ENCODE assay signal across 15 cellular contexts in the genomic region with DNA sequence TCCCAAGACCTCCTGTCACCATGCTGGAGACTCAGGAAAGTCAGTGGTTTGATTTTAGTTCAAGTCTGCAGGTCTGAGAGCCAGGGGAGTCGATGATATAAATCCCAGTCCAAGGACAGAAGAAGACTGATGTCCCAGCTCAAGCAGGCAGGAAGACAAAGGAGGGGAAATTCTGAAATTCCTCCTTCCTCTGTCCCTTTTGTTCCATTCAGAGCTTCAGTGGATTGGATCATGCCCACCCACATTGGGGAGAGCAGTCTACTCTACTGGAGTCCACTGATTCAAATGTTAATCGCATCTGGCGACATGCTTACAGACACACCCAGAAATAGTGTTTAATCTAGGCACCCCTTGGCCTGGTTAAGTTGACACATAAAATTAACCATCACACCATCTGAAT. TPM values are rescaled to one million over a fixed set of nuclear protein-coding genes. Genes with fewer than 3 reads are reported as not detected.
A peak's percentile ranks its signal among the peaks of the same experiment; 100 is the strongest.
DNase-seq lines count a peak whose midpoint lies in the region; ATAC-seq, FAIRE-seq and TF ChIP-seq lines count a peak whose summit lies in the region.
"Had no signal": no experiment of that assay in that cellular context is flagged by ENCODE, and none has a peak within 500 bp of the region (broad histone marks: within the 10 kb centered on the region; RNA-seq: fewer than 3 reads in every experiment).

No MANE protein-coding gene starts in this region.

- H3K36me3 ChIP-seq in HUES6 (ENCODE audit: control insufficient read depth, insufficient read depth, low read length) (no peaks in the 10 kb centered on the region), H1 (ENCODE audit: control insufficient read depth in 2 of 4, insufficient read depth in 4 of 4, low read length in 3 of 4) (no peaks in the 10 kb centered on the region)
- H3K36me3 ChIP-seq: BLaER1 had no signal

- H2BK5ac ChIP-seq in H1 (ENCODE audit: low read depth, low read length) = peak overlapping the region; percentile 18; the same call in 1 of the 2 replicates

- H4K8ac ChIP-seq in H1 (ENCODE audit: extremely low read depth, insufficient read depth, low read length) = no peak overlapping the region

- no peak overlapping the region for H2AK5ac ChIP-seq in H1 (ENCODE audit: low read depth, low read length)

- no peaks in the 10 kb centered on the region for H3K36me3 Mint-ChIP-seq in nephron (ENCODE audit: low read depth)
- H3K36me3 Mint-ChIP-seq: CD8-positive, alpha-beta memory T cell had no signal

- H3K27me3 ChIP-seq in HUES6 (ENCODE audit: control insufficient read depth, insufficient read depth, low read length) (peaks cover 6% of the 10 kb centered on the region; the same call in 1 of the 2 replicates), H1 (replicated peaks in 1 of 4; ENCODE audit: control insufficient read depth in 3 of 4, extremely low read depth in 1 of 4, insufficient read depth in 3 of 4, low read length in 3 of 4) (no peaks in the 10 kb centered on the region; a peak in 2 of 7 replicates)
- H3K27me3 ChIP-seq: BLaER1 had no signal

- no peak overlapping the region for H3K14ac ChIP-seq in H1 (ENCODE audit: insufficient read length)

- peak overlapping the region in 2 of 3 experiments; percentile 29 to 78 for H3K27ac Mint-ChIP-seq in nephron
- H3K27ac Mint-ChIP-seq: CD8-positive, alpha-beta memory T cell had no signal

- peak; percentile 74 for FAIRE-seq in H1 (lab: Jason Lieb, UNC)

- peak overlapping the region; percentile 64; the same call in 1 of the 2 replicates for H3K27ac ChIP-seq in HUES6 (ENCODE audit: low read depth, low read length)
- no peak overlapping the region for H3K27ac ChIP-seq in H1 (ENCODE audit: low read depth, low read length)
- H3K27ac ChIP-seq: BLaER1 had no signal

- H3K23me2 ChIP-seq in H1 (ENCODE audit: low read depth, low read length) = no peaks in the 10 kb centered on the region

- TF ChIP-seq CTCF in H1 (IDR thresholded peaks at IDR 0.05; ENCODE audit: control extremely low read depth in 1 of 3, insufficient read depth in 1 of 3, low read depth in 1 of 3, low read length in 3 of 3) = no peak
- TF ChIP-seq CTCF in nephron (IDR thresholded peaks at IDR 0.05; ENCODE audit: unreplicated experiment in 3 of 3) = no peak

- no peak for TF ChIP-seq RAD21 in H1 (IDR thresholded peaks at IDR 0.05 in 1 of 2, conservative IDR thresholded peaks at IDR 0.05 in 1 of 2; ENCODE audit: low read depth in 2 of 2, low read length in 2 of 2)

- H3K4me1 ChIP-seq in HUES6 (ENCODE audit: control insufficient read depth, insufficient read depth, low read length) (peaks cover 34% of the 10 kb centered on the region), H1 (replicated peaks in 1 of 4; ENCODE audit: control insufficient read depth in 3 of 4, insufficient read depth in 4 of 4, low read length in 3 of 4) (peaks cover 0 to 11% (median 6%) of the 10 kb centered on the region in 4 experiments; a peak in 5 of 7 replicates)
- H3K4me1 ChIP-seq: BLaER1, Caco-2 had no signal

- no peak overlapping the region for H3K56ac ChIP-seq in H1 (replicated peaks; ENCODE audit: insufficient read length, low read depth, low read length)

- H3K9ac ChIP-seq in HUES6 (ENCODE audit: low read length) = peak overlapping the region; percentile 12
- H3K9ac ChIP-seq in H1 (replicated peaks in 1 of 4; ENCODE audit: extremely low read depth in 1 of 4, low read depth in 3 of 4, low read length in 3 of 4) = no peak overlapping the region; a peak in 1 of 7 replicates
- H3K9ac ChIP-seq: BLaER1 had no signal

- H3K4me1 Mint-ChIP-seq in nephron = peaks cover 24% of the 10 kb centered on the region

- H3K4me3 ChIP-seq in HUES6 (ENCODE audit: low read depth, low read length) (no peak overlapping the region), H1 (ENCODE audit: extremely low read depth in 1 of 4, insufficient read depth in 2 of 4, low read depth in 3 of 4, low read length in 4 of 4) (no peak overlapping the region)
- H3K4me3 ChIP-seq: BLaER1 had no signal

- CTCF ChIA-PET in H1 (lab: Charles Lee; ENCODE audit: partially characterized antibody) = interaction anchor here (0.7 to 2.8 kb wide), 6 partner anchors 8 to 1893 kb away, joined by 3 to 9 read pairs (median 4); partner anchors contain the start of gene ADAMTS1

- no peak overlapping the region for H3K4me3 Mint-ChIP-seq in nephron
- H3K4me3 Mint-ChIP-seq: CD8-positive, alpha-beta memory T cell had no signal

- TF ChIP-seq POLR2A in H1 (IDR thresholded peaks at IDR 0.05; ENCODE audit: control extremely low read depth in 1 of 2, low read depth in 2 of 2, low read length in 2 of 2) = no peak

- no peak overlapping the region for H4K91ac ChIP-seq in H1 (replicated peaks; ENCODE audit: insufficient read length, low read length)

- H3K9me3 Mint-ChIP-seq in nephron = no peaks in the 10 kb centered on the region
- H3K9me3 Mint-ChIP-seq: CD8-positive, alpha-beta memory T cell had no signal

- no peaks in the 10 kb centered on the region for H3K27me3 Mint-ChIP-seq in nephron (ENCODE audit: low read depth)

- H2BK20ac ChIP-seq in H1 (ENCODE audit: low read length) = no peak overlapping the region

- H3K9me3 ChIP-seq in HUES6 (ENCODE audit: control insufficient read depth, insufficient read depth, low read depth, low read length) (no peaks in the 10 kb centered on the region), H1 (ENCODE audit: insufficient read depth in 2 of 2, low read depth in 1 of 2, low read length in 1 of 2) (no peaks in the 10 kb centered on the region)
- H3K9me3 ChIP-seq: BLaER1, Caco-2 had no signal

- H3K4ac ChIP-seq in H1 (replicated peaks; ENCODE audit: insufficient read length, low read depth, low read length) = no peak overlapping the region

- ATAC-seq in HG02763 (IDR thresholded peaks at IDR 0.05; ENCODE audit: unreplicated experiment) = no peak

- no peaks in the 10 kb centered on the region for H3K79me2 ChIP-seq in H1 (ENCODE audit: control insufficient read depth in 1 of 2, insufficient read depth in 2 of 2, low read length in 2 of 2)

- H3K79me1 ChIP-seq in H1 (ENCODE audit: low read depth, low read length) = no peaks in the 10 kb centered on the region

- DNase-seq in ELF-1 (ENCODE audit: low read depth, low spot score) (peak; percentile 54), H1 (ENCODE audit: low read depth in 1 of 2, low spot score in 2 of 2) (no peak), NCI-H345 (lab: John Stamatoyannopoulos, UW) (no peak), NCI-H526 (lab: John Stamatoyannopoulos, UW) (no peak)
- DNase-seq: 8988T; AML-193; Caco-2; CD8-positive, alpha-beta memory T cell; DMS53; H7 had no signal

- H3K18ac ChIP-seq in H1 (ENCODE audit: extremely low read depth, low read length) = peak overlapping the region; percentile 9; the same call in 1 of the 2 replicates

- H4K5ac ChIP-seq in H1 (ENCODE audit: insufficient read length, low read depth, low read length) = no peak overlapping the region

- H2BK12ac ChIP-seq in H1 (ENCODE audit: low read depth, low read length) = no peak overlapping the region

- 70% methylated on average over 3 of the region's 3 CpGs; no CpG with 5 or more reads in 1 of the 2 experiments for WGBS in H1 (ENCODE audit: extremely low coverage in 1 of 2, insufficient coverage in 1 of 2, insufficient read length in 1 of 2, insufficient replicate concordance in 2 of 2, low coverage in 1 of 2, low lambda C conversion rate in 2 of 2, missing lambda C conversion rate in 1 of 2), 2 experiments

- H3K4me2 ChIP-seq in H1 (ENCODE audit: insufficient read depth in 1 of 2, low read depth in 2 of 2, low read length in 2 of 2) = peak overlapping the region in 1 of 2 experiments; percentile 23; a peak in 2 of 4 replicates
- H3K4me2 ChIP-seq: BLaER1 had no signal

- H2BK120ac ChIP-seq in H1 (replicated peaks; ENCODE audit: low read depth, low read length) = no peak overlapping the region

- H2AFZ ChIP-seq in H1 (ENCODE audit: low read length) = no peak overlapping the region

- TF ChIP-seq EP300 in H1 (IDR thresholded peaks at IDR 0.05; ENCODE audit: borderline replicate concordance in 1 of 2, low read depth in 2 of 2, low read length in 2 of 2) = no peak

- H4K20me1 ChIP-seq in H1 (replicated peaks in 1 of 2; ENCODE audit: control insufficient read depth in 1 of 2, insufficient read depth in 2 of 2, low read length in 2 of 2) = no peaks in the 10 kb centered on the region
- H4K20me1 ChIP-seq: BLaER1 had no signal

- H3K23ac ChIP-seq in H1 (ENCODE audit: insufficient read length) = no peak overlapping the region

- H2BK15ac ChIP-seq in H1 (ENCODE audit: low read length) = no peak overlapping the region

- POLR2A ChIA-PET in H1 (lab: Charles Lee; ENCODE audit: partially characterized antibody) = no interaction called here

TF ChIP-seq in H1, 55 proteins besides CTCF, POLR2A, EP300 and RAD21:
- TF ChIP-seq, protein P1, sequence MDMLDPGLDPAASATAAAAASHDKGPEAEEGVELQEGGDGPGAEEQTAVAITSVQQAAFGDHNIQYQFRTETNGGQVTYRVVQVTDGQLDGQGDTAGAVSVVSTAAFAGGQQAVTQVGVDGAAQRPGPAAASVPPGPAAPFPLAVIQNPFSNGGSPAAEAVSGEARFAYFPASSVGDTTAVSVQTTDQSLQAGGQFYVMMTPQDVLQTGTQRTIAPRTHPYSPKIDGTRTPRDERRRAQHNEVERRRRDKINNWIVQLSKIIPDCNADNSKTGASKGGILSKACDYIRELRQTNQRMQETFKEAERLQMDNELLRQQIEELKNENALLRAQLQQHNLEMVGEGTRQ (IDR thresholded peaks at IDR 0.05; ENCODE audit: low read length) = no peak
- no peak for TF ChIP-seq EZH2 (IDR thresholded peaks at IDR 0.05; ENCODE audit: low read depth, low read length, severe bottlenecking)
- TF ChIP-seq BRCA1 (IDR thresholded peaks at IDR 0.05; ENCODE audit: low read depth, low read length) = no peak
- TF ChIP-seq TAF7 (optimal IDR thresholded peaks at IDR 0.05; ENCODE audit: borderline replicate concordance, low read depth, low read length) = no peak
- no peak for TF ChIP-seq PHF8 (conservative IDR thresholded peaks at IDR 0.05; ENCODE audit: low read depth, low read length)
- no peak for TF ChIP-seq SUZ12 (IDR thresholded peaks at IDR 0.05; ENCODE audit: low read length)
- TF ChIP-seq JUN (IDR thresholded peaks at IDR 0.05; ENCODE audit: low read depth, low read length) = no peak
- no peak for TF ChIP-seq HDAC2 (IDR thresholded peaks at IDR 0.05; ENCODE audit: borderline replicate concordance in 1 of 2, low read depth in 2 of 2, low read length in 2 of 2)

RNA-seq across cellular contexts. Expression of gene ADAMTS1, which starts 7.2 kb away (rescaled TPM):
- 19.6 and 22.4 TPM in 2 replicates for total RNA-seq in H1 (2021; fragmentation: NEBNext Ultra II Directional; extraction: Animal tissue kit (Norgen Biotek cat#: 25700))
- 10.7 and 14.1 TPM in 2 replicates for polyA plus RNA-seq in H1 (2011; rRNA removed)
- 12.9 TPM for polyA plus RNA-seq in H1 (2011; cell fraction: cytosol; rRNA removed)
- polyA plus RNA-seq in H1 (2011; cell fraction: nucleus; rRNA removed) = 49.2 TPM
- 6.9 to 15.5 TPM (median 12.1 TPM) in 4 replicates for polyA plus RNA-seq in H1 (2012, experiment 1 of 2)
- polyA plus RNA-seq in H1 (2012, experiment 2 of 2) = 1.1 TPM
- 20.9 TPM for polyA plus RNA-seq in H1 (2013, experiment 1 of 2)
- 19.3 TPM for polyA plus RNA-seq in H1 (2013, experiment 2 of 2)
- polyA minus RNA-seq in H1 (2011; rRNA and poly(A)+ RNA removed) = 56.5 and 103 TPM in 2 replicates
- polyA minus RNA-seq in H1 (2011; cell fraction: cytosol; rRNA and poly(A)+ RNA removed) = 41.5 TPM
- polyA minus RNA-seq in H1 (2011; cell fraction: nucleus; rRNA and poly(A)+ RNA removed) = 67.2 TPM
- total RNA-seq: Caco-2; CD8-positive, alpha-beta memory T cell; HT-29 had no signal
